ENCODE assay signal across 26 cellular contexts in genomic region chr6:41539204-41539603, GRCh38.
"Had no signal": no experiment of that assay in that cellular context is flagged by ENCODE, and none has a peak within 500 bp of the region (broad histone marks: within the 10 kb centered on the region; RNA-seq: fewer than 3 reads in every experiment).

No MANE protein-coding gene starts in this region.

- H3K27ac Mint-ChIP-seq: activated CD8-positive, alpha-beta memory T cell treated with anti-CD3 and anti-CD28 coated beads, Interleukin-2, amount 10 ng/mL, durations not matched to agents 7 days and 5 days; activated naive CD8-positive, alpha-beta T cell treated with anti-CD3 and anti-CD28 coated beads, Interleukin-2, amount 50 U/mL, for 24 hours had no signal

- H3K36me3 ChIP-seq: ascending aorta, Peyer's patch, SJCRH30 had no signal

- H3K9me3 Mint-ChIP-seq: activated naive CD4-positive, alpha-beta T cell treated with anti-CD3 and anti-CD28 coated beads, Interleukin-2, amount 50 U/mL, for 72 hours; activated naive CD8-positive, alpha-beta T cell treated with anti-CD3 and anti-CD28 coated beads, Interleukin-2, amount 50 U/mL, for 24 hours; activated T-cell treated with anti-CD3 and anti-CD28 coated beads, Interleukin-2, amount 50 U/mL, for 4 hours had no signal

- H3K4me3 ChIP-seq: ascending aorta, body of pancreas, Peyer's patch, SJCRH30 had no signal

- H3K27ac ChIP-seq: ascending aorta, body of pancreas, Peyer's patch, RWPE1, SJCRH30 had no signal

- H3K4me1 Mint-ChIP-seq: activated CD8-positive, alpha-beta memory T cell treated with anti-CD3 and anti-CD28 coated beads, Interleukin-2, amount 10 ng/mL, durations not matched to agents 7 days and 5 days had no signal

- H3K27me3 ChIP-seq: body of pancreas, Peyer's patch, SJCRH30 had no signal

- H3K4me3 Mint-ChIP-seq: activated CD8-positive, alpha-beta memory T cell treated with anti-CD3 and anti-CD28 coated beads, Interleukin-2, amount 10 ng/mL, durations not matched to agents 7 days and 5 days; activated naive CD8-positive, alpha-beta T cell treated with anti-CD3 and anti-CD28 coated beads, Interleukin-2, amount 50 U/mL, for 24 hours; activated T-cell treated with anti-CD3 and anti-CD28 coated beads, Interleukin-2, amount 50 U/mL, for 4 hours had no signal

- H3K9me3 ChIP-seq: ascending aorta, body of pancreas, Peyer's patch, SJCRH30 had no signal

- DNase-seq: activated CD4-positive, alpha-beta T cell treated with anti-CD3 and anti-CD28 coated beads for 48 hours; activated CD4-positive, alpha-beta T cell treated with anti-CD3 and anti-CD28 coated beads, Interleukin-2, amount 50 U/mL, for 4 hours; activated CD4-positive, CD25-positive, alpha-beta regulatory T cell treated with anti-CD3 and anti-CD28 coated beads, Interleukin-2, amount 50 U/mL, for 72 hours; activated CD8-positive, alpha-beta memory T cell treated with anti-CD3 and anti-CD28 coated beads, Interleukin-2, amount 10 ng/mL, durations not matched to agents 7 days and 5 days; activated effector memory CD4-positive, alpha-beta T cell treated with anti-CD3 and anti-CD28 coated beads, Interleukin-2, amount 50 U/mL, for 16 hours; activated naive CD4-positive, alpha-beta T cell treated with Interleukin-2 at 50 U/mL for 16 hours; activated naive CD8-positive, alpha-beta T cell treated with anti-CD3 and anti-CD28 coated beads, Interleukin-2, amount 50 U/mL, for 24 hours; activated T-cell treated with anti-CD3 and anti-CD28 coated beads, Interleukin-2, amount 50 U/mL, for 4 hours; amniotic stem cell; central memory CD4-positive, alpha-beta T cell; NCI-H1105; NCI-H1436; NCI-H1694 treated with DMSO at 0.1 percent for 48 hours; NCI-H2029 treated with DMSO at 0.1 percent for 48 hours; NCI-H345; NCI-H526 treated with DMSO at 0.1 percent for 48 hours; NCI-H82; Peyer's patch; Right ventricle myocardium superior; SJCRH30; SW 1271 had no signal

- H3K36me3 Mint-ChIP-seq: activated CD8-positive, alpha-beta memory T cell treated with anti-CD3 and anti-CD28 coated beads, Interleukin-2, amount 10 ng/mL, durations not matched to agents 7 days and 5 days had no signal

- ATAC-seq: activated CD8-positive, alpha-beta memory T cell treated with anti-CD3 and anti-CD28 coated beads, Interleukin-2, amount 10 ng/mL, durations not matched to agents 7 days and 5 days; activated naive CD4-positive, alpha-beta T cell treated with anti-CD3 and anti-CD28 coated beads, Interleukin-2, amount 50 U/mL, for 72 hours; activated naive CD8-positive, alpha-beta T cell treated with anti-CD3 and anti-CD28 coated beads, Interleukin-2, amount 50 U/mL, for 24 hours; activated T-cell treated with anti-CD3 and anti-CD28 coated beads, Interleukin-2, amount 50 U/mL, for 4 hours; body of pancreas; SK-N-SH treated with all-trans-retinoic acid at 6 μM for 48 hours had no signal

- H3K4me1 ChIP-seq: ascending aorta had no signal
